In the genomic region with DNA sequence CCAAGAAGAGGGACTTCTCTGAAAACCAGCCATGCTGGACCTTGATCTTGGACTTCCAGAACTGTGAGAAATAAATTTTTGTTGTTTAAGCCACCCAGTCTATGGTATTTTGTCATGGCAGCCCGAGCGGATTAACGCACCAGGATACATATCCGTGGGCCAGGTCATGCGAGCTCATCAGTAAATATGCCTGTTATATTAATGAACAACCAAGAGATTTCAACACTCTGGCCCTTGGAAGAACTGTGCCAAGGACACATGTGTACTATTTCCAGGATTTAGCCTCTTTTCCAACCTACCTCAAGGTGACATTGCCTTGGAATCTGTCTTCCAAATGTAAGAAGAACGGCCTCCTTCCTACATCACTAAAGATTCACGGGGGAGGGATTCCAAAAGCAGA, we compare ENCODE assay signal across 19 cellular contexts.
DNase-seq lines count a peak whose midpoint lies in the region; ATAC-seq, FAIRE-seq and TF ChIP-seq lines count a peak whose summit lies in the region.
"Had no signal": no experiment of that assay in that cellular context is flagged by ENCODE, and none has a peak within 500 bp of the region (broad histone marks: within the 10 kb centered on the region; RNA-seq: fewer than 3 reads in every experiment).

No MANE protein-coding gene starts in this region.

- 46% methylated on average over 7 of the region's 7 CpGs for WGBS in liver
- WGBS in pancreas, 2 donors = 27 to 30% methylated on average over 7 of the region's 7 CpGs

- H3K4me3 ChIP-seq in liver (ENCODE audit: low read depth in 1 of 3, low read length in 3 of 3) = no peak overlapping the region
- no peak overlapping the region for H3K4me3 ChIP-seq in pancreas
- H3K4me3 ChIP-seq: GM23248 had no signal

- no peak overlapping the region for H3K27ac ChIP-seq in liver (ENCODE audit: low read depth in 1 of 2, low read length in 2 of 2)
- H3K27ac ChIP-seq in pancreas = no peak overlapping the region
- H3K27ac ChIP-seq: GM23248 had no signal

- TF ChIP-seq CTCF in liver (IDR thresholded peaks at IDR 0.05; ENCODE audit: low read depth, low read length, missing input control) (no peak), pancreas (IDR thresholded peaks at IDR 0.05) (no peak)

- peaks cover 0 to 8% (median 1%) of the 10 kb centered on the region in 4 donors for H3K9me3 ChIP-seq in liver (ENCODE audit: control insufficient read depth in 4 of 4, low read length in 3 of 4)
- H3K9me3 ChIP-seq in pancreas = no peaks in the 10 kb centered on the region

- DNase-seq in kidney tubule cell (ENCODE audit: low spot score) = peak; percentile 9
- no peak for DNase-seq in pancreas
- DNase-seq in NCI-H1436 (lab: John Stamatoyannopoulos, UW) = no peak
- no peak for DNase-seq in NCI-H748 treated with DMSO at 0.1 percent for 48 hours (lab: John Stamatoyannopoulos, UW)
- DNase-seq: C1 segment of cervical spinal cord; Calu3; CD4-positive, alpha-beta memory T cell; COR-L47; DMS53; DMS79 treated with DMSO at 0.1 percent for 48 hours; GF-D8; GM23248; H7; HCEC 1CT had no signal

- H3K4me1 ChIP-seq in liver (ENCODE audit: control insufficient read depth in 4 of 4, insufficient read depth in 4 of 4, low read length in 3 of 4) (peaks cover 5 to 36% (median 29%) of the 10 kb centered on the region in 4 donors), pancreas (no peaks in the 10 kb centered on the region)

- intact Hi-C loops in pancreas (cut with DNase I) = no loop called here

- no peak overlapping the region for H3K9ac ChIP-seq in liver (ENCODE audit: low read depth in 1 of 2, low read length in 2 of 2)
- H3K9ac ChIP-seq: GM23248 had no signal

- TF ChIP-seq RAD21 in liver (IDR thresholded peaks at IDR 0.05) = peak; percentile 20 to 32

- H3K36me3 ChIP-seq in liver (ENCODE audit: control insufficient read depth in 4 of 4, insufficient read depth in 3 of 4, low read depth in 1 of 4, low read length in 3 of 4) (no peaks in the 10 kb centered on the region), pancreas (no peaks in the 10 kb centered on the region)

- FAIRE-seq in pancreas (lab: Jason Lieb, UNC) = no peak
- FAIRE-seq: GM12891, GM18507, H1 had no signal

- ATAC-seq in pancreas (peak in 3 of 4 donors; percentile 28 to 69 (median 37)), GM18909 (IDR thresholded peaks at IDR 0.05; ENCODE audit: poor library complexity, unreplicated experiment) (no peak)

- H3K27me3 ChIP-seq in liver (ENCODE audit: control insufficient read depth in 4 of 4, insufficient read depth in 4 of 4, low read length in 3 of 4) (no peaks in the 10 kb centered on the region), pancreas (no peaks in the 10 kb centered on the region)

TF ChIP-seq in liver, 16 proteins besides CTCF, POLR2A, EP300 and RAD21:
- TF ChIP-seq TAF1 (conservative IDR thresholded peaks at IDR 0.05) (no peak), JUND (IDR thresholded peaks at IDR 0.05) (peak in 1 of 2 donors; percentile 40), SP1 (IDR thresholded peaks at IDR 0.05) (peak; percentile 10), NR2F2 (IDR thresholded peaks at IDR 0.05) (no peak), YY1 (IDR thresholded peaks at IDR 0.05) (peak; percentile 86), ZBTB33 (IDR thresholded peaks at IDR 0.05) (no peak), GABPA (IDR thresholded peaks at IDR 0.05 in 1 of 2, conservative IDR thresholded peaks at IDR 0.05 in 1 of 2) (peak in 1 of 2 donors; percentile 22), HNF4G (IDR thresholded peaks at IDR 0.05) (no peak), FOXA1 (IDR thresholded peaks at IDR 0.05) (peak; percentile 84), EGR1 (IDR thresholded peaks at IDR 0.05; ENCODE audit: low read depth in 2 of 2) (no peak), REST (IDR thresholded peaks at IDR 0.05) (no peak), HNF4A (conservative IDR thresholded peaks at IDR 0.05) (peak; percentile 48 to 65), FOXA2 (IDR thresholded peaks at IDR 0.05) (peak; percentile 90), RXRA (IDR thresholded peaks at IDR 0.05) (peak; percentile 54 to 79)
- TF ChIP-seq, protein P1, sequence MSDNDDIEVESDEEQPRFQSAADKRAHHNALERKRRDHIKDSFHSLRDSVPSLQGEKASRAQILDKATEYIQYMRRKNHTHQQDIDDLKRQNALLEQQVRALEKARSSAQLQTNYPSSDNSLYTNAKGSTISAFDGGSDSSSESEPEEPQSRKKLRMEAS (IDR thresholded peaks at IDR 0.05) = peak; percentile 40
- TF ChIP-seq, protein P2, sequence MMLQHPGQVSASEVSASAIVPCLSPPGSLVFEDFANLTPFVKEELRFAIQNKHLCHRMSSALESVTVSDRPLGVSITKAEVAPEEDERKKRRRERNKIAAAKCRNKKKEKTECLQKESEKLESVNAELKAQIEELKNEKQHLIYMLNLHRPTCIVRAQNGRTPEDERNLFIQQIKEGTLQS (IDR thresholded peaks at IDR 0.05) = no peak
